In the genomic region with DNA sequence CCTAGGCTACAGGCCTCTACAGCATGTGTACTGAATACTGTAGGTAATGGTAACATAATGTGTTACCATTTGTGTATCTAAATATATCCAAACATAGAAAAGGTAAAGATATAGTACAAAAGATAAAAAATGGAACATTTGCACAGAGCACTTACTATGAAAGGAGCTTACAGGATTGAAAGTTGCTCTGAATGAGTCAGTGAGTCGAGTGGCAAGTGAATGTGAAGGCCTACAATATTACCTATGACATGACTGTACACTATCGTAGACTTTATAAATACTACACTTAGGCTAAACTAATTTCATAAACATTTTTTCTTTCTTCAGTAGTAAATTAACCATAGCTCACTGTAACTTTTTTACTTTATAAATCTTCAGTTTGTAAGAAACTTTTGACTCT, we compare ENCODE assay signal across 30 cellular contexts. TPM values are rescaled to one million over a fixed set of nuclear protein-coding genes. Genes with fewer than 3 reads are reported as not detected.
"Had no signal": no experiment of that assay in that cellular context is flagged by ENCODE, and none has a peak within 500 bp of the region (broad histone marks: within the 10 kb centered on the region; RNA-seq: fewer than 3 reads in every experiment).

No MANE protein-coding gene starts in this region.

- H3K27me3 ChIP-seq: neural progenitor cell, ovary, right lobe of liver, sigmoid colon, suprapubic skin, testis, tibial artery, transverse colon, upper lobe of right lung, vagina had no signal

- H3K27ac Mint-ChIP-seq: natural killer cell; nephron; neural progenitor cell; progenitor cell of endocrine pancreas; stimulated activated memory B cell treated with anti-CD40 and anti-IgM and Interleukin-4, amounts not matched to agents 10 μg/mL and 1 μg/mL and 100 μg/mL, for 72 hours; stimulated activated naive CD8-positive, alpha-beta T cell treated with anti-CD3 and anti-CD28 coated beads, Interleukin-15, amount 100 ng/mL, for 72 hours; type B pancreatic cell had no signal

- H3K27ac ChIP-seq: neural progenitor cell, ovary, parathyroid adenoma, psoas muscle, right lobe of liver, sigmoid colon, suprapubic skin, testis, tibial artery, transverse colon, upper lobe of right lung, vagina had no signal

- H3K4me3 Mint-ChIP-seq: natural killer cell; nephron; neural progenitor cell; stimulated activated memory B cell treated with anti-CD40 and anti-IgM and Interleukin-4, amounts not matched to agents 10 μg/mL and 1 μg/mL and 100 μg/mL, for 72 hours; stimulated activated naive CD8-positive, alpha-beta T cell treated with anti-CD3 and anti-CD28 coated beads, Interleukin-15, amount 100 ng/mL, for 72 hours; type B pancreatic cell had no signal

- H3K36me3 ChIP-seq: ovary had no signal

- H3K9ac ChIP-seq: neural progenitor cell, parathyroid adenoma had no signal

- DNase-seq: natural killer cell; occipital lobe; ovary; posterior cingulate gyrus; psoas muscle; right cardiac atrium; right lobe of liver; sigmoid colon; small intestine; stimulated activated CD4-positive, alpha-beta T cell treated with anti-CD3 and anti-CD28 coated beads, Interleukin-15, amount 100 ng/mL, for 24 hours; stimulated activated CD4-positive, alpha-beta T cell treated with anti-CD3 and anti-CD28 coated beads, Interleukin-2, amount 100 ng/mL, for 24 hours; stimulated activated CD4-positive, alpha-beta T cell treated with anti-CD3 and anti-CD28 coated beads, Interleukin-2, amount 100 ng/mL, for 48 hours; stimulated activated CD4-positive, alpha-beta T cell treated with anti-CD3 and anti-CD28 coated beads, Interleukin-4, amount 100 ng/mL, for 24 hours; stimulated activated naive CD4-positive, alpha-beta T cell; stimulated activated naive CD8-positive, alpha-beta T cell treated with anti-CD3 and anti-CD28 coated beads, Interleukin-15, amount 100 ng/mL, for 72 hours; stimulated activated naive CD8-positive, alpha-beta T cell treated with anti-CD3 and anti-CD28 coated beads, Interleukin-15, Interleukin-2, amounts not matched to agents 100 U/mL and 50 U/mL, for 24 hours; substantia nigra; testis; tibial artery; transverse colon; upper lobe of right lung had no signal

- ATAC-seq: natural killer cell; psoas muscle; right cardiac atrium; right lobe of liver; stimulated activated memory B cell treated with anti-CD40 and anti-IgM and Interleukin-4, amounts not matched to agents 10 μg/mL and 1 μg/mL and 100 μg/mL, for 72 hours; stimulated activated naive CD8-positive, alpha-beta T cell treated with anti-CD3 and anti-CD28 coated beads, Interleukin-15, amount 100 ng/mL, for 72 hours; stimulated activated naive CD8-positive, alpha-beta T cell treated with anti-CD3 and anti-CD28 coated beads, Interleukin-15, Interleukin-2, amounts not matched to agents 100 U/mL and 50 U/mL, for 24 hours; upper lobe of right lung had no signal

- H3K27me3 Mint-ChIP-seq: progenitor cell of endocrine pancreas; stimulated activated memory B cell treated with anti-CD40 and anti-IgM and Interleukin-4, amounts not matched to agents 10 μg/mL and 1 μg/mL and 100 μg/mL, for 72 hours; stimulated activated naive CD8-positive, alpha-beta T cell treated with anti-CD3 and anti-CD28 coated beads, Interleukin-15, amount 100 ng/mL, for 72 hours; type B pancreatic cell had no signal

- H3K4me3 ChIP-seq: neural progenitor cell, ovary, psoas muscle, right lobe of liver, sigmoid colon, suprapubic skin, testis, tibial artery, transverse colon, upper lobe of right lung, vagina had no signal

- H3K4me1 Mint-ChIP-seq: natural killer cell; nephron; neural progenitor cell; stimulated activated naive CD8-positive, alpha-beta T cell treated with anti-CD3 and anti-CD28 coated beads, Interleukin-15, amount 100 ng/mL, for 72 hours had no signal

- H3K4me1 ChIP-seq: neural progenitor cell, parathyroid adenoma, psoas muscle, right lobe of liver, sigmoid colon, suprapubic skin, testis, tibial artery, transverse colon, upper lobe of right lung, vagina had no signal

- H2AFZ ChIP-seq: neural progenitor cell, parathyroid adenoma had no signal

- H3K4me2 ChIP-seq: neural progenitor cell had no signal

- H3K9me3 Mint-ChIP-seq: nephron, neural progenitor cell, type B pancreatic cell had no signal

- H3K9me3 ChIP-seq: ovary, psoas muscle, right lobe of liver, sigmoid colon, suprapubic skin, testis, tibial artery, transverse colon, upper lobe of right lung, vagina had no signal

RNA-seq across cellular contexts. Expression of a gene that starts 35.1 kb away (rescaled TPM):
- polyA plus RNA-seq: neural cell had no signal
